15 cellular contexts compared by ENCODE assay signal in the genomic region with DNA sequence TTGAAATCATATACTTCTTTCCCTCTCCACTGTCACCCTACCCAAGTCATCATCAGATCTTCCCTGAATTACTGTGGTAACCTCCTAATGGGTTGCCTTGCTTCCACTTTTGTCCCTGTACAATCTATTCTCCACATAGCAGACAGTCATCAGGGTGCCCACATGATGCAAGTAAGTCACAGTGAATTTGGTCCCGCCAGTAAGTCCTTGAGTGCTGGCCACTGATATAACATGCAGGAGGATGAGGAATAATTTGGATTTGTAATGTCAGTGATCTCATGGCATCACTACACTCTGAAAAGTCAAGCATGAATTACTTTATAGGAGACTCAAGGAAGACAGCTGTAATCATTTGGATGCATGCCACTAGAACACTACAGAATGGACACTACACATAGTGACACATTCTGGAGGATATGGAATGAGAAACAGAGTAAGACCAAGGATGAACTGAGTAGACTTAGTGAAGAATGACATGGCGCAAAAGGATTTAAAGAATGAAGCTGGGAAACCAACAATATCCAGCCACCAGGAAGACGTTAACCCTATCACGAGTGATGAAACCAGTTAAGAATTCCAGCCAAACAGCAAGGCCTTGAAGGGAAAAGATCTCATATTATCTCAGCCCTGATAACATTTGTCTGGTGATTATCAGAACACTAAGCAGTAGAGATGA. TPM values are rescaled to one million over a fixed set of nuclear protein-coding genes. Genes with fewer than 3 reads are reported as not detected.
DNase-seq lines count a peak whose midpoint lies in the region; ATAC-seq, FAIRE-seq and TF ChIP-seq lines count a peak whose summit lies in the region.
"Had no signal": no experiment of that assay in that cellular context is flagged by ENCODE, and none has a peak within 500 bp of the region (broad histone marks: within the 10 kb centered on the region; RNA-seq: fewer than 3 reads in every experiment).

No MANE protein-coding gene starts in this region.

- peaks cover 31% of the 10 kb centered on the region for H3K4me1 Mint-ChIP-seq in astrocyte (ENCODE audit: low read depth, unreplicated experiment)
- peaks cover 2% of the 10 kb centered on the region for H3K4me1 Mint-ChIP-seq in activated CD4-positive, alpha-beta T cell treated with anti-CD3 and anti-CD28 coated beads for 36 hours
- no peaks in the 10 kb centered on the region for H3K4me1 Mint-ChIP-seq in activated naive CD4-positive, alpha-beta T cell treated with anti-CD3 and anti-CD28 coated beads, Interleukin-2, amount 10 ng/mL, durations not matched to agents 7 days and 5 days

- FAIRE-seq in HepG2 (lab: Jason Lieb, UNC) = no peak
- FAIRE-seq in astrocyte (lab: Jason Lieb, UNC) = peak; percentile 99
- FAIRE-seq: colon had no signal

- H3K9me3 Mint-ChIP-seq in astrocyte (ENCODE audit: unreplicated experiment) = no peaks in the 10 kb centered on the region
- no peaks in the 10 kb centered on the region for H3K9me3 Mint-ChIP-seq in activated CD4-positive, alpha-beta T cell treated with anti-CD3 and anti-CD28 coated beads for 36 hours (ENCODE audit: low read depth)
- no peaks in the 10 kb centered on the region for H3K9me3 Mint-ChIP-seq in activated naive CD4-positive, alpha-beta T cell treated with anti-CD3 and anti-CD28 coated beads, Interleukin-2, amount 10 ng/mL, durations not matched to agents 7 days and 5 days
- H3K9me3 Mint-ChIP-seq: activated T-cell treated with anti-CD3 and anti-CD28 coated beads, Interleukin-2, amount 50 U/mL, for 4 hours; naive thymus-derived CD8-positive, alpha-beta T cell had no signal

- H2AFZ ChIP-seq in HepG2 (ENCODE audit: low read length) (no peak overlapping the region), astrocyte (ENCODE audit: low read depth, low read length) (no peak overlapping the region)

- no peaks in the 10 kb centered on the region for H3K9me3 ChIP-seq in HepG2 (ENCODE audit: low read length)
- no peaks in the 10 kb centered on the region for H3K9me3 ChIP-seq in right lobe of liver
- H3K9me3 ChIP-seq in astrocyte (ENCODE audit: insufficient read depth, low read depth, low read length) = no peaks in the 10 kb centered on the region
- no peaks in the 10 kb centered on the region for H3K9me3 ChIP-seq in right cardiac atrium (ENCODE audit: control insufficient read depth, low read length)
- no peaks in the 10 kb centered on the region for H3K9me3 ChIP-seq in gastrocnemius medialis
- H3K9me3 ChIP-seq: BE2C, testis had no signal

- WGBS in HepG2 (ENCODE audit: low lambda C conversion rate) = 90% methylated on average over 4 of the region's 4 CpGs
- 83% methylated on average over 4 of the region's 4 CpGs for WGBS in right lobe of liver (ENCODE audit: insufficient coverage, low coverage, low lambda C conversion rate, missing lambda C conversion rate)
- WGBS in right cardiac atrium = 50% methylated on average over 4 of the region's 4 CpGs

- peaks cover 32% of the 10 kb centered on the region for H3K4me1 ChIP-seq in HepG2 (ENCODE audit: insufficient read depth, low read length)
- no peaks in the 10 kb centered on the region for H3K4me1 ChIP-seq in right lobe of liver
- peaks cover 18% of the 10 kb centered on the region for H3K4me1 ChIP-seq in astrocyte (ENCODE audit: insufficient read depth, low read length)
- peaks cover 20% of the 10 kb centered on the region for H3K4me1 ChIP-seq in right cardiac atrium (ENCODE audit: control insufficient read depth, insufficient read depth, low read length)
- H3K4me1 ChIP-seq in gastrocnemius medialis = peaks cover 21 to 36% of the 10 kb centered on the region in 2 donors
- H3K4me1 ChIP-seq: testis had no signal

- POLR2A ChIA-PET in HepG2 (lab: Yijun Ruan, JAX) = no interaction called here
- POLR2A ChIA-PET in activated CD4-positive, alpha-beta T cell treated with anti-CD3 and anti-CD28 coated beads for 36 hours (lab: Charles Lee) = no interaction called here

- H3K79me2 ChIP-seq in HepG2 (ENCODE audit: insufficient read depth, low read length) (no peaks in the 10 kb centered on the region), astrocyte (ENCODE audit: insufficient read depth, low read length) (no peaks in the 10 kb centered on the region)

- no peaks in the 10 kb centered on the region for H3K27me3 ChIP-seq in HepG2 (ENCODE audit: control insufficient read depth in 1 of 2, insufficient read depth in 2 of 2, low read length in 2 of 2)
- H3K27me3 ChIP-seq in right lobe of liver = no peaks in the 10 kb centered on the region
- no peaks in the 10 kb centered on the region for H3K27me3 ChIP-seq in astrocyte (ENCODE audit: insufficient read depth, low read length)
- H3K27me3 ChIP-seq in right cardiac atrium (ENCODE audit: control insufficient read depth, insufficient read depth) = no peaks in the 10 kb centered on the region
- H3K27me3 ChIP-seq in gastrocnemius medialis = no peaks in the 10 kb centered on the region
- H3K27me3 ChIP-seq: BE2C, testis had no signal

- H4K20me1 ChIP-seq in HepG2 (ENCODE audit: insufficient read depth, low read length) = no peaks in the 10 kb centered on the region
- H4K20me1 ChIP-seq in astrocyte (ENCODE audit: insufficient read depth, low read length) = no peaks in the 10 kb centered on the region

- H3K27me3 Mint-ChIP-seq in astrocyte (ENCODE audit: low read depth, unreplicated experiment) = no peaks in the 10 kb centered on the region
- H3K27me3 Mint-ChIP-seq in activated CD4-positive, alpha-beta T cell treated with anti-CD3 and anti-CD28 coated beads for 36 hours = no peaks in the 10 kb centered on the region
- H3K27me3 Mint-ChIP-seq in activated naive CD4-positive, alpha-beta T cell treated with anti-CD3 and anti-CD28 coated beads, Interleukin-2, amount 10 ng/mL, durations not matched to agents 7 days and 5 days = no peaks in the 10 kb centered on the region
- H3K27me3 Mint-ChIP-seq: naive thymus-derived CD8-positive, alpha-beta T cell had no signal

- no peak for DNase-seq in HepG2 (ENCODE audit: low spot score)
- no peak for DNase-seq in right lobe of liver
- peak; percentile 97 for DNase-seq in astrocyte (ENCODE audit: low read depth)
- no peak for DNase-seq in right cardiac atrium
- no peak for DNase-seq in gastrocnemius medialis
- DNase-seq in activated CD4-positive, alpha-beta T cell treated with anti-CD3 and anti-CD28 coated beads for 36 hours = no peak
- no peak for DNase-seq in activated naive CD4-positive, alpha-beta T cell treated with anti-CD3 and anti-CD28 coated beads, Interleukin-2, amount 10 ng/mL, durations not matched to agents 7 days and 5 days
- DNase-seq in T-helper 9 cell = no peak
- DNase-seq: activated T-cell treated with anti-CD3 and anti-CD28 coated beads, Interleukin-2, amount 50 U/mL, for 4 hours; BE2C; naive thymus-derived CD8-positive, alpha-beta T cell; NCI-H1105; stimulated activated CD4-positive, alpha-beta T cell treated with anti-CD3 and anti-CD28 coated beads, Interleukin-4, amount 100 ng/mL, for 1 hour; testis had no signal

- CTCF ChIA-PET in HepG2 (lab: Yijun Ruan, JAX; ENCODE audit: low intra/inter-chr PET ratio, low total read pairs) = no interaction called here
- CTCF ChIA-PET in activated CD4-positive, alpha-beta T cell treated with anti-CD3 and anti-CD28 coated beads for 36 hours (lab: Charles Lee) = no interaction called here
- CTCF ChIA-PET in activated naive CD4-positive, alpha-beta T cell treated with anti-CD3 and anti-CD28 coated beads, Interleukin-2, amount 10 ng/mL, durations not matched to agents 7 days and 5 days (lab: Charles Lee) = no interaction called here

- H3K36me3 Mint-ChIP-seq in astrocyte (ENCODE audit: low read depth, unreplicated experiment) = no peaks in the 10 kb centered on the region
- no peaks in the 10 kb centered on the region for H3K36me3 Mint-ChIP-seq in activated CD4-positive, alpha-beta T cell treated with anti-CD3 and anti-CD28 coated beads for 36 hours (ENCODE audit: low read depth)
- no peaks in the 10 kb centered on the region for H3K36me3 Mint-ChIP-seq in activated naive CD4-positive, alpha-beta T cell treated with anti-CD3 and anti-CD28 coated beads, Interleukin-2, amount 10 ng/mL, durations not matched to agents 7 days and 5 days

- no TSS peak for BruUV-seq in HepG2 (replicated peaks; lab: Mats Ljungman, UMichigan)

- H3K36me3 ChIP-seq in HepG2 (replicated peaks in 1 of 2; ENCODE audit: control insufficient read depth in 1 of 2, insufficient read depth in 2 of 2, low read length in 2 of 2) = no peaks in the 10 kb centered on the region
- H3K36me3 ChIP-seq in right lobe of liver = no peaks in the 10 kb centered on the region
- H3K36me3 ChIP-seq in astrocyte (ENCODE audit: insufficient read depth, low read length) = no peaks in the 10 kb centered on the region
- H3K36me3 ChIP-seq in gastrocnemius medialis = no peaks in the 10 kb centered on the region
- H3K36me3 ChIP-seq: BE2C had no signal

- TF ChIP-seq POLR2A in HepG2 (IDR thresholded peaks at IDR 0.05; ENCODE audit: insufficient read depth in 1 of 2, low read depth in 2 of 2, low read length in 2 of 2) = no peak
- TF ChIP-seq POLR2A in right lobe of liver (IDR thresholded peaks at IDR 0.05) = no peak
- no peak for TF ChIP-seq POLR2A in gastrocnemius medialis (IDR thresholded peaks at IDR 0.05)

- peak overlapping the region; percentile 6 for H3K4me3 Mint-ChIP-seq in astrocyte (ENCODE audit: unreplicated experiment)
- no peak overlapping the region for H3K4me3 Mint-ChIP-seq in activated CD4-positive, alpha-beta T cell treated with anti-CD3 and anti-CD28 coated beads for 36 hours
- H3K4me3 Mint-ChIP-seq in activated naive CD4-positive, alpha-beta T cell treated with anti-CD3 and anti-CD28 coated beads, Interleukin-2, amount 10 ng/mL, durations not matched to agents 7 days and 5 days = no peak overlapping the region
- H3K4me3 Mint-ChIP-seq: activated T-cell treated with anti-CD3 and anti-CD28 coated beads, Interleukin-2, amount 50 U/mL, for 4 hours; naive thymus-derived CD8-positive, alpha-beta T cell had no signal

- intact Hi-C loops in HepG2 (cut with micrococcal nuclease; ENCODE audit: unreplicated experiment) (no loop called here), right lobe of liver (cut with DNase I) (no loop called here), right cardiac atrium (cut with DNase I) (no loop called here), gastrocnemius medialis (cut with DNase I; ENCODE audit: low total_unique reads) (no loop called here)
- intact Hi-C loops in activated CD4-positive, alpha-beta T cell treated with anti-CD3 and anti-CD28 coated beads for 36 hours (cut with DNase I, micrococcal nuclease) = no loop called here

- TF ChIP-seq EP300 in HepG2 (IDR thresholded peaks at IDR 0.05; ENCODE audit: low read depth in 2 of 2, low read length in 2 of 2) (no peak), HepG2 (CRISPR knock-in tag; IDR thresholded peaks at IDR 0.05; ENCODE audit: borderline replicate concordance) (no peak)

- H3K4me2 ChIP-seq in HepG2 (ENCODE audit: low read depth, low read length) (no peak overlapping the region), astrocyte (ENCODE audit: low read length) (peak overlapping the region; percentile 63)

- no peak overlapping the region for H3K9ac ChIP-seq in HepG2 (ENCODE audit: insufficient read depth, low read depth, low read length)
- peak overlapping the region; percentile 70 for H3K9ac ChIP-seq in astrocyte (ENCODE audit: low read length)

- H3K27ac ChIP-seq in HepG2 (ENCODE audit: extremely low read length, insufficient read depth, low read length) (peak overlapping the region; percentile 60), right lobe of liver (no peak overlapping the region), astrocyte (ENCODE audit: low read depth, low read length) (peak overlapping the region; percentile 88), right cardiac atrium (ENCODE audit: low read length) (no peak overlapping the region), gastrocnemius medialis (peak overlapping the region in 1 of 4 donors; percentile 17)
- H3K27ac ChIP-seq: testis had no signal

- TF ChIP-seq RAD21 in HepG2 (CRISPR knock-in tag; IDR thresholded peaks at IDR 0.05) = no peak

- TF ChIP-seq CTCF in HepG2 (CRISPR knock-in tag; IDR thresholded peaks at IDR 0.05) (no peak), right lobe of liver (IDR thresholded peaks at IDR 0.05) (no peak), astrocyte (IDR thresholded peaks at IDR 0.05; ENCODE audit: insufficient read depth, low read depth, low read length) (no peak), gastrocnemius medialis (IDR thresholded peaks at IDR 0.05 in 4 of 5, conservative IDR thresholded peaks at IDR 0.05 in 1 of 5) (no peak)

- H3K4me3 ChIP-seq in HepG2 (replicated peaks in 1 of 3; ENCODE audit: insufficient read depth in 1 of 3, low read depth in 2 of 3, low read length in 3 of 3) (no peak overlapping the region), right lobe of liver (no peak overlapping the region), astrocyte (ENCODE audit: insufficient read depth, low read depth, low read length) (peak overlapping the region; percentile 3), right cardiac atrium (ENCODE audit: low read length) (no peak overlapping the region), gastrocnemius medialis (no peak overlapping the region)
- H3K4me3 ChIP-seq: testis had no signal

- in situ Hi-C loops in HepG2 (cut with HindIII; ENCODE audit: extremely low pct_ligation_motif_present, low pct_unique_long_range_greater_than_20kb) (no loop called here), gastrocnemius medialis (cut with MboI; ENCODE audit: low sequenced_read_pairs in 4 of 4) (no loop called here)

- H3K27ac Mint-ChIP-seq in astrocyte (ENCODE audit: unreplicated experiment) = peak overlapping the region; percentile 88
- H3K27ac Mint-ChIP-seq in activated CD4-positive, alpha-beta T cell treated with anti-CD3 and anti-CD28 coated beads for 36 hours = no peak overlapping the region
- no peak overlapping the region for H3K27ac Mint-ChIP-seq in activated naive CD4-positive, alpha-beta T cell treated with anti-CD3 and anti-CD28 coated beads, Interleukin-2, amount 10 ng/mL, durations not matched to agents 7 days and 5 days
- H3K27ac Mint-ChIP-seq: naive thymus-derived CD8-positive, alpha-beta T cell had no signal

- ATAC-seq in HepG2 = no peak
- ATAC-seq in right lobe of liver = no peak
- ATAC-seq in right cardiac atrium = peak; percentile 37 to 49
- no peak for ATAC-seq in gastrocnemius medialis
- no peak for ATAC-seq in activated CD4-positive, alpha-beta T cell treated with anti-CD3 and anti-CD28 coated beads for 36 hours
- ATAC-seq: activated T-cell treated with anti-CD3 and anti-CD28 coated beads, Interleukin-2, amount 50 U/mL, for 4 hours; naive thymus-derived CD8-positive, alpha-beta T cell had no signal

RNA-seq across cellular contexts. Expression of a gene that starts 28.6 kb away (rescaled TPM):
- total RNA-seq in HepG2 (2016; rRNA removed; fragmentation: Illumina TruSeq; extraction: Trizol) = 9.0 and 11.9 TPM in 2 replicates
- 16.8 and 18.3 TPM in 2 replicates for total RNA-seq in HepG2 (2016; cell fraction: cytosol; rRNA removed; fragmentation: Illumina TruSeq; extraction: Trizol; ENCODE audit: low read depth)
- 10.2 and 12.7 TPM in 2 replicates for total RNA-seq in HepG2 (2016; cell fraction: insoluble cytoplasmic fraction; rRNA removed; fragmentation: Illumina TruSeq; extraction: Trizol)
- 20.1 and 23.6 TPM in 2 replicates for total RNA-seq in HepG2 (2016; cell fraction: membrane; rRNA removed; fragmentation: Illumina TruSeq; extraction: Trizol)
- total RNA-seq in HepG2 (2016; cell fraction: nucleus; rRNA removed; fragmentation: Illumina TruSeq; extraction: Trizol) = 8.5 and 10.1 TPM in 2 replicates
- 4.3 and 4.8 TPM in 2 replicates for polyA plus RNA-seq in HepG2 (2011; rRNA removed)
- 3.3 and 4.3 TPM in 2 replicates for polyA plus RNA-seq in HepG2 (2011; cell fraction: cytosol; rRNA removed)
- 2.8 and 3.5 TPM in 2 replicates for polyA plus RNA-seq in HepG2 (2011; cell fraction: nucleus; rRNA removed)
- 1.4 and 3.0 TPM in 2 replicates for polyA plus RNA-seq in HepG2 (2012)
- polyA plus RNA-seq in HepG2 (2016; cell fraction: cytosol; fragmentation: Illumina TruSeq; extraction: Trizol; ENCODE audit: low read depth) = 10.2 and 16.4 TPM in 2 replicates
- 8.3 and 11.1 TPM in 2 replicates for polyA plus RNA-seq in HepG2 (2016; cell fraction: insoluble cytoplasmic fraction; fragmentation: Illumina TruSeq; extraction: Trizol; ENCODE audit: low read depth)
- polyA plus RNA-seq in HepG2 (2016; cell fraction: membrane; fragmentation: Illumina TruSeq; extraction: Trizol; ENCODE audit: low read depth) = 17.2 and 19.6 TPM in 2 replicates
- 6.8 and 8.9 TPM in 2 replicates for polyA plus RNA-seq in HepG2 (2016; cell fraction: nucleus; fragmentation: Illumina TruSeq; extraction: Trizol; ENCODE audit: insufficient read depth, low read depth)
- polyA minus RNA-seq in HepG2 (2011; rRNA and poly(A)+ RNA removed; ENCODE audit: low replicate concordance) = 1.9 and 10.3 TPM in 2 replicates
- polyA minus RNA-seq in HepG2 (2011; cell fraction: cytosol; rRNA and poly(A)+ RNA removed) = 1.4 and 3.9 TPM in 2 replicates
- polyA minus RNA-seq in HepG2 (2011; cell fraction: nucleus; rRNA and poly(A)+ RNA removed) = 4.5 and 7.2 TPM in 2 replicates
- total RNA-seq in right lobe of liver = 1 to 10 TPM in 3 of 6 experiments, under 1 TPM in 3; 0.33 to 4.3 (median 0.77) TPM
- 16.5 and 16.6 TPM in 2 replicates for total RNA-seq in astrocyte
- 10 to 100 TPM; 13.4 to 27.0 (median 16.7) TPM for total RNA-seq in right cardiac atrium
- polyA plus RNA-seq in right cardiac atrium = 11.0 TPM
- total RNA-seq in gastrocnemius medialis = 1 to 10 TPM; 2.4 to 6.2 (median 3.6) TPM
- total RNA-seq in activated CD4-positive, alpha-beta T cell treated with anti-CD3 and anti-CD28 coated beads for 36 hours = 1 to 10 TPM; 3.6 to 4.2 TPM

Comparison
In these comparisons a context has a peak if more than half of its experiments do, and no peak if none do; other contexts are left out.
1. H3K27ac ChIP-seq: peak in HepG2 (single experiment) and astrocyte (single experiment); none in right lobe of liver (0 of 3) and right cardiac atrium (single experiment).
2. ATAC-seq: peak in right cardiac atrium (2 of 2); none in HepG2 (single experiment), right lobe of liver (0 of 4), gastrocnemius medialis (0 of 2) and activated CD4-positive, alpha-beta T cell treated with anti-CD3 and anti-CD28 coated beads for 36 hours (single experiment).